ENCODE assay signal across 9 cellular contexts in genomic region chr12:121238604-121239334, GRCh38. TPM values are rescaled to one million over a fixed set of nuclear protein-coding genes. Genes with fewer than 3 reads are reported as not detected.
DNase-seq lines count a peak whose midpoint lies in the region; ATAC-seq lines count a peak whose summit lies in the region.
"Had no signal": no experiment of that assay in that cellular context is flagged by ENCODE, and none has a peak within 500 bp of the region (broad histone marks: within the 10 kb centered on the region; RNA-seq: fewer than 3 reads in every experiment).

No MANE protein-coding gene starts in this region.

- intact Hi-C loops in activated CD4-positive, alpha-beta T cell treated with anti-CD3 and anti-CD28 coated beads, Interleukin-2, amount 10 ng/mL, durations not matched to agents 24 days and 14 days (cut with micrococcal nuclease): no loop called here
- intact Hi-C loops in cardiac septum (cut with DNase I): no loop called here

- peak overlapping the region; percentile 90 for H3K27ac ChIP-seq in stomach smooth muscle (ENCODE audit: low read length)
- H3K27ac ChIP-seq: epithelial cell of prostate had no signal

- peaks cover 34% of the 10 kb centered on the region for H3K4me1 Mint-ChIP-seq in activated CD4-positive, alpha-beta T cell treated with anti-CD3 and anti-CD28 coated beads, Interleukin-2, amount 10 ng/mL, durations not matched to agents 24 days and 14 days
- H3K4me1 Mint-ChIP-seq in effector memory CD8-positive, alpha-beta T cell (ENCODE audit: low read depth in 2 of 2): peaks cover 15 to 29% of the 10 kb centered on the region in 2 donors

- no peaks in the 10 kb centered on the region for H3K27me3 ChIP-seq in stomach smooth muscle (ENCODE audit: control insufficient read depth in 1 of 2, insufficient read depth in 2 of 2, low read length in 2 of 2)

- H3K27me3 Mint-ChIP-seq in activated CD4-positive, alpha-beta T cell treated with anti-CD3 and anti-CD28 coated beads, Interleukin-2, amount 10 ng/mL, durations not matched to agents 24 days and 14 days: no peaks in the 10 kb centered on the region
- no peaks in the 10 kb centered on the region for H3K27me3 Mint-ChIP-seq in effector memory CD8-positive, alpha-beta T cell

- peaks cover 48% of the 10 kb centered on the region for H3K4me1 ChIP-seq in stomach smooth muscle (ENCODE audit: control insufficient read depth, insufficient read depth, low read length)

- H3K4me3 Mint-ChIP-seq in activated CD4-positive, alpha-beta T cell treated with anti-CD3 and anti-CD28 coated beads, Interleukin-2, amount 10 ng/mL, durations not matched to agents 24 days and 14 days: no peak overlapping the region
- no peak overlapping the region for H3K4me3 Mint-ChIP-seq in effector memory CD8-positive, alpha-beta T cell

- ATAC-seq in effector memory CD8-positive, alpha-beta T cell (replicated peaks): no peak
- no peak for ATAC-seq in GM18517 (IDR thresholded peaks at IDR 0.05; ENCODE audit: unreplicated experiment)

- H3K9ac ChIP-seq in stomach smooth muscle (ENCODE audit: low read length in 2 of 2): peak overlapping the region in 1 of 2 donors; percentile 9

- H3K9me3 Mint-ChIP-seq in activated CD4-positive, alpha-beta T cell treated with anti-CD3 and anti-CD28 coated beads, Interleukin-2, amount 10 ng/mL, durations not matched to agents 24 days and 14 days: no peaks in the 10 kb centered on the region
- H3K9me3 Mint-ChIP-seq in effector memory CD8-positive, alpha-beta T cell: no peaks in the 10 kb centered on the region

- peak overlapping the region; percentile 76 for H3K27ac Mint-ChIP-seq in activated CD4-positive, alpha-beta T cell treated with anti-CD3 and anti-CD28 coated beads, Interleukin-2, amount 10 ng/mL, durations not matched to agents 24 days and 14 days
- peak overlapping the region; percentile 99 for H3K27ac Mint-ChIP-seq in effector memory CD8-positive, alpha-beta T cell

- H3K4me3 ChIP-seq in stomach smooth muscle (ENCODE audit: low read length in 2 of 2): peak overlapping the region in 1 of 2 donors; percentile 0

- no peak for DNase-seq in activated CD4-positive, alpha-beta T cell treated with anti-CD3 and anti-CD28 coated beads, Interleukin-2, amount 10 ng/mL, durations not matched to agents 24 days and 14 days
- no peak for DNase-seq in activated CD4-positive, alpha-beta T cell treated with anti-CD3 and anti-CD28 coated beads for 4 hours
- DNase-seq in NCI-H748 treated with DMSO at 0.1 percent for 48 hours (lab: John Stamatoyannopoulos, UW) (peak; percentile 55), cardiac septum (ENCODE audit: low spot score) (no peak), pons (ENCODE audit: low spot score) (no peak)
- DNase-seq in effector memory CD8-positive, alpha-beta T cell: no peak

- H3K36me3 ChIP-seq in stomach smooth muscle (ENCODE audit: control insufficient read depth in 2 of 2, insufficient read depth in 2 of 2, low read length in 2 of 2): peaks cover under 1 to 4% of the 10 kb centered on the region in 2 donors

- peaks cover 56% of the 10 kb centered on the region for H3K36me3 Mint-ChIP-seq in activated CD4-positive, alpha-beta T cell treated with anti-CD3 and anti-CD28 coated beads, Interleukin-2, amount 10 ng/mL, durations not matched to agents 24 days and 14 days (ENCODE audit: low read depth)
- H3K36me3 Mint-ChIP-seq in effector memory CD8-positive, alpha-beta T cell (ENCODE audit: insufficient read depth): peaks cover 26% of the 10 kb centered on the region

- H3K9me3 ChIP-seq in stomach smooth muscle (ENCODE audit: control insufficient read depth in 2 of 2, low read length in 2 of 2): no peaks in the 10 kb centered on the region

RNA-seq across cellular contexts. Expression of gene P2RX4, which starts 28.8 kb away (rescaled TPM):
- total RNA-seq in activated CD4-positive, alpha-beta T cell treated with anti-CD3 and anti-CD28 coated beads, Interleukin-2, amount 10 ng/mL, durations not matched to agents 24 days and 14 days: 20.9 and 25.9 TPM in 2 replicates
- 6.4 TPM for total RNA-seq in cardiac septum

RNA-seq across cellular contexts. Expression of gene CAMKK2, which starts 57.7 kb away (rescaled TPM):
- total RNA-seq in activated CD4-positive, alpha-beta T cell treated with anti-CD3 and anti-CD28 coated beads, Interleukin-2, amount 10 ng/mL, durations not matched to agents 24 days and 14 days: 37.4 and 38.2 TPM in 2 replicates
- total RNA-seq in cardiac septum: 17.8 TPM
